ENCODE assay signal across 9 cellular contexts in genomic region chr2:47065771-47066380, GRCh38.
DNase-seq lines count a peak whose midpoint lies in the region; ATAC-seq and TF ChIP-seq lines count a peak whose summit lies in the region.
"Had no signal": no experiment of that assay in that cellular context is flagged by ENCODE, and none has a peak within 500 bp of the region (broad histone marks: within the 10 kb centered on the region; RNA-seq: fewer than 3 reads in every experiment).

No MANE protein-coding gene starts in this region.

- peak overlapping the region; percentile 75 to 96 for H4K8ac ChIP-seq in IMR-90 (ENCODE audit: low read depth in 2 of 2, low read length in 2 of 2)

- dilution Hi-C loops in IMR-90 (cut with HindIII; ENCODE audit: low sequenced_read_pairs, unreplicated experiment): no loop called here

- H2AK9ac ChIP-seq in IMR-90 (replicated peaks; ENCODE audit: low read depth, low read length, poor library complexity): peak overlapping the region; percentile 97

- H3K9ac ChIP-seq in IMR-90 (ENCODE audit: low read depth, low read length): peak overlapping the region; percentile 56

- ATAC-seq in IMR-90 (ENCODE audit: low read depth): peak; percentile 75
- ATAC-seq in HG02852 (IDR thresholded peaks at IDR 0.05; ENCODE audit: unreplicated experiment): no peak

- intact Hi-C loops in IMR-90 (cut with micrococcal nuclease) (no loop called here), lower leg skin (cut with DNase I; ENCODE audit: low total_unique reads) (no loop called here)

- H3K4me2 ChIP-seq in IMR-90 (ENCODE audit: low read depth, low read length): 0 out of 2 replicates have a peak overlapping the region, but pooled peaks have one; percentile 12

- peak overlapping the region; percentile 85 for H4K5ac ChIP-seq in IMR-90 (ENCODE audit: low read depth, low read length)

- peak overlapping the region; percentile 98 for H3K14ac ChIP-seq in IMR-90 (replicated peaks; ENCODE audit: low read depth, low read length)

- H4K91ac ChIP-seq in IMR-90 (ENCODE audit: insufficient read depth, low read depth, low read length): peak overlapping the region; percentile 99

- TF ChIP-seq POLR2A in IMR-90 (IDR thresholded peaks at IDR 0.05; ENCODE audit: low read depth, low read length) (peak; percentile 35; the same call in 1 of the 2 replicates), lower leg skin (IDR thresholded peaks at IDR 0.05) (no peak)

- peak overlapping the region; percentile 91 for H3K18ac ChIP-seq in IMR-90 (ENCODE audit: low read depth, low read length)

- TF ChIP-seq CTCF in IMR-90 (conservative IDR thresholded peaks at IDR 0.05; ENCODE audit: low read depth, low read length): no peak
- TF ChIP-seq CTCF in lower leg skin (IDR thresholded peaks at IDR 0.05): no peak

- WGBS in IMR-90 (ENCODE audit: extremely low coverage in 2 of 2, insufficient read length in 1 of 2), 2 experiments: no CpG with 5 or more reads among the region's 4 CpGs
- 49 to 76% methylated on average over 3 of the region's 4 CpGs for WGBS in mesodermal cell (ENCODE audit: insufficient coverage in 2 of 2), 2 experiments
- WGBS in lower leg skin, 2 donors: 38 to 64% methylated on average over 3 to 4 of the region's 4 CpGs

- peak overlapping the region; percentile 99 for H3K4ac ChIP-seq in IMR-90 (ENCODE audit: low read depth, low read length)

- H3K36me3 ChIP-seq in IMR-90 (ENCODE audit: control insufficient read depth, insufficient read depth, low read length): peaks cover 17% of the 10 kb centered on the region
- H3K36me3 ChIP-seq in mesodermal cell (ENCODE audit: control insufficient read depth, insufficient read depth, low read length): peaks cover 32% of the 10 kb centered on the region

- CTCF ChIA-PET in IMR-90 (lab: Yijun Ruan, JAX): interaction anchor here (1.2 kb wide), 1 partner anchor 22 kb away, joined by 3 read pairs; no protein-coding TSS in a partner anchor

- H3K9me1 ChIP-seq in IMR-90 (ENCODE audit: insufficient read depth, low read length): peaks cover 71% of the 10 kb centered on the region

- no peaks in the 10 kb centered on the region for H3K27me3 ChIP-seq in IMR-90 (ENCODE audit: control insufficient read depth, insufficient read depth, low read length)

- H3K4me1 ChIP-seq in IMR-90 (ENCODE audit: control insufficient read depth, insufficient read depth, low read length): peaks cover 53% of the 10 kb centered on the region
- peaks cover 63% of the 10 kb centered on the region for H3K4me1 ChIP-seq in mesodermal cell (ENCODE audit: control insufficient read depth, insufficient read depth, low read length, poor library complexity, severe bottlenecking)

- peak overlapping the region; percentile 100 for H2BK15ac ChIP-seq in IMR-90 (ENCODE audit: low read depth, low read length)

- H3K56ac ChIP-seq in IMR-90 (ENCODE audit: extremely low read depth, insufficient read depth, low read length): peak overlapping the region; percentile 83

- POLR2A ChIA-PET in IMR-90 (lab: Charles Lee; ENCODE audit: unreplicated experiment): interaction anchor here (0.5 to 2.1 kb wide), 12 partner anchors 10 to 517 kb away, joined by 3 to 23 read pairs (median 6); no protein-coding TSS in a partner anchor

- H2BK5ac ChIP-seq in IMR-90 (ENCODE audit: low read depth, low read length, poor library complexity, severe bottlenecking): peak overlapping the region; percentile 99

- H3K9me3 ChIP-seq in IMR-90 (ENCODE audit: control insufficient read depth, insufficient read depth, low read length) (no peaks in the 10 kb centered on the region), mesodermal cell (ENCODE audit: control insufficient read depth, low read length) (no peaks in the 10 kb centered on the region)

- BruUV-seq in IMR-90 (replicated peaks; lab: Mats Ljungman, UMichigan): no TSS peak

- peaks cover 21 to 91% of the 10 kb centered on the region in 2 experiments for H3K79me1 ChIP-seq in IMR-90 (ENCODE audit: low read depth in 1 of 2, low read length in 2 of 2)

- in situ Hi-C loops in IMR-90 (cut with MboI; ENCODE audit: low sequenced_read_pairs): no loop called here

- H2BK20ac ChIP-seq in IMR-90 (ENCODE audit: low read depth, low read length): peak overlapping the region; percentile 98

- H2AFZ ChIP-seq in IMR-90 (replicated peaks; ENCODE audit: low read length, poor library complexity): peak overlapping the region; percentile 78

- 0 out of 2 replicates have a peak, but pooled peaks have one; percentile 10 for TF ChIP-seq RAD21 in IMR-90 (IDR thresholded peaks at IDR 0.05; ENCODE audit: low read length)

- H4K20me1 ChIP-seq in IMR-90 (ENCODE audit: insufficient read depth, low read length): no peaks in the 10 kb centered on the region

- H3K4me3 ChIP-seq in IMR-90 (ENCODE audit: insufficient read depth, low read depth, low read length) (no peak overlapping the region), mesodermal cell (ENCODE audit: extremely low read depth, insufficient read depth, low read length, poor library complexity, severe bottlenecking) (no peak overlapping the region), lower leg skin (ENCODE audit: low read depth, poor library complexity, severe bottlenecking) (no peak overlapping the region)

- peak overlapping the region; percentile 99 for H3K23ac ChIP-seq in IMR-90 (ENCODE audit: low read depth, low read length)

- H3K27ac ChIP-seq in IMR-90 (ENCODE audit: insufficient read depth, low read length) (peak overlapping the region; percentile 89), mesodermal cell (ENCODE audit: low read depth, low read length, severe bottlenecking) (peak overlapping the region; percentile 87)

- peak overlapping the region; percentile 99 for H2AK5ac ChIP-seq in IMR-90 (ENCODE audit: low read depth, low read length)

- DNase-seq in 8988T: peak; percentile 82
- DNase-seq in IMR-90: peak; percentile 89
- DNase-seq in dedifferentiated amniotic fluid mesenchymal stem cell (ENCODE audit: extremely low spot score): peak; percentile 72
- DNase-seq in inferior parietal cortex (ENCODE audit: extremely low spot score): no peak
- DNase-seq in lower leg skin (ENCODE audit: low spot score in 2 of 2): no peak
- DNase-seq in medulla oblongata (ENCODE audit: extremely low spot score): no peak
- DNase-seq: NCI-H1694 had no signal

- H2BK120ac ChIP-seq in IMR-90 (ENCODE audit: low read depth, low read length): peak overlapping the region; percentile 99

TF ChIP-seq in IMR-90, 13 proteins besides CTCF, POLR2A, EP300 and RAD21:
- TF ChIP-seq MAZ (IDR thresholded peaks at IDR 0.05; ENCODE audit: borderline replicate concordance, low read depth, low read length) (no peak), CHD1 (IDR thresholded peaks at IDR 0.05; ENCODE audit: low read depth, low read length) (no peak), MXI1 (IDR thresholded peaks at IDR 0.05; ENCODE audit: borderline replicate concordance, low read depth, low read length) (no peak), SMC3 (IDR thresholded peaks at IDR 0.05; ENCODE audit: low read depth, low read length) (0 out of 2 replicates have a peak, but pooled peaks have one; percentile 5), MAFK (IDR thresholded peaks at IDR 0.05; ENCODE audit: low read depth, low read length) (no peak), BHLHE40 (IDR thresholded peaks at IDR 0.05; ENCODE audit: low read depth, low read length) (peak; percentile 67), CEBPB (IDR thresholded peaks at IDR 0.05; ENCODE audit: low read depth, low read length) (no peak), FOS (IDR thresholded peaks at IDR 0.05; ENCODE audit: low read depth, low read length) (no peak), NFE2L2 (IDR thresholded peaks at IDR 0.05; ENCODE audit: low read depth, low read length) (no peak), RCOR1 (IDR thresholded peaks at IDR 0.05; ENCODE audit: insufficient replicate concordance, low read length) (peak; percentile 43), RFX5 (IDR thresholded peaks at IDR 0.05; ENCODE audit: low read depth, low read length) (no peak)
- TF ChIP-seq, protein P1, sequence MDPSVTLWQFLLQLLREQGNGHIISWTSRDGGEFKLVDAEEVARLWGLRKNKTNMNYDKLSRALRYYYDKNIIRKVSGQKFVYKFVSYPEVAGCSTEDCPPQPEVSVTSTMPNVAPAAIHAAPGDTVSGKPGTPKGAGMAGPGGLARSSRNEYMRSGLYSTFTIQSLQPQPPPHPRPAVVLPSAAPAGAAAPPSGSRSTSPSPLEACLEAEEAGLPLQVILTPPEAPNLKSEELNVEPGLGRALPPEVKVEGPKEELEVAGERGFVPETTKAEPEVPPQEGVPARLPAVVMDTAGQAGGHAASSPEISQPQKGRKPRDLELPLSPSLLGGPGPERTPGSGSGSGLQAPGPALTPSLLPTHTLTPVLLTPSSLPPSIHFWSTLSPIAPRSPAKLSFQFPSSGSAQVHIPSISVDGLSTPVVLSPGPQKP (IDR thresholded peaks at IDR 0.05; ENCODE audit: borderline replicate concordance, low read depth, low read length): no peak
- TF ChIP-seq, protein P2, sequence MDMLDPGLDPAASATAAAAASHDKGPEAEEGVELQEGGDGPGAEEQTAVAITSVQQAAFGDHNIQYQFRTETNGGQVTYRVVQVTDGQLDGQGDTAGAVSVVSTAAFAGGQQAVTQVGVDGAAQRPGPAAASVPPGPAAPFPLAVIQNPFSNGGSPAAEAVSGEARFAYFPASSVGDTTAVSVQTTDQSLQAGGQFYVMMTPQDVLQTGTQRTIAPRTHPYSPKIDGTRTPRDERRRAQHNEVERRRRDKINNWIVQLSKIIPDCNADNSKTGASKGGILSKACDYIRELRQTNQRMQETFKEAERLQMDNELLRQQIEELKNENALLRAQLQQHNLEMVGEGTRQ (IDR thresholded peaks at IDR 0.05; ENCODE audit: low read depth, low read length): peak; percentile 60

Comparison
In these comparisons a context has a peak if more than half of its experiments do, and no peak if none do; other contexts are left out.
1. DNase-seq: peak in 8988T (single experiment), IMR-90 (single experiment) and dedifferentiated amniotic fluid mesenchymal stem cell (single experiment); none in inferior parietal cortex (single experiment), lower leg skin (0 of 2) and medulla oblongata (single experiment).